In the genomic region with DNA sequence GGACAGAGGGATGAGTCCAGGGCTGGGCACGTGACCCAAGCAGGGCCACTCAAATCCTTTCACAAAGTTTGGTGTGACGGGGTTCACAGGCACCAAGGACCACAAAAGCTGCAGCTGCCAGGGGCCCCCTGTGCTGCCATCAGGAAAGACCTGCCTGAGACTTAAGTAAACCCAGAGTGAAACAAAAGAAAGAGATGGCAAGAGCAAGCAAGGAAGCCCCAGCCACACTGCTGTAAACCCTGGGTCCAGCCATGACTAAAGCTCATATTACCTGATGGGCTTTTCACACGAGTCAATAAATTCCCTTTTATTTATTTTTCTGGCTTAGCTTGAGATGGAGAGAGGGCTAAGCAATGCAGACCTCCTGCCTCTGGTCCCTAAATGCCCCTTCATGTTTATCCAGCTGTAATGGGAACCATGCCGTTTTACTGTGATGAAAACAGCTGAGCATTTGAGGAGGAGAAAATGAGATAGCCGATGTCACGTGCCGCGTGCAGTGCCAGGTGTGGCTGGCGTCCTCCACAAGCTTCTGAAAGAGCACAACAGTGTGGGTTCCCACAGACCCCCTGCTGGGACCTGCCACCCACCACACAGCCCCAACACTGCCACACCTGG, we compare ENCODE assay signal across 20 cellular contexts. TPM values are rescaled to one million over a fixed set of nuclear protein-coding genes. Genes with fewer than 3 reads are reported as not detected.
A peak's percentile ranks its signal among the peaks of the same experiment; 100 is the strongest.
DNase-seq lines count a peak whose midpoint lies in the region; ATAC-seq, FAIRE-seq and TF ChIP-seq lines count a peak whose summit lies in the region.
"Had no signal": no experiment of that assay in that cellular context is flagged by ENCODE, and none has a peak within 500 bp of the region (broad histone marks: within the 10 kb centered on the region; RNA-seq: fewer than 3 reads in every experiment).

No MANE protein-coding gene starts in this region.

- no peak for FAIRE-seq in HepG2 (lab: Jason Lieb, UNC)

- peak overlapping the region in 1 of 3 donors; percentile 44 for H3K4me3 ChIP-seq in breast epithelium
- H3K4me3 ChIP-seq in mammary epithelial cell (replicated peaks in 1 of 3; ENCODE audit: insufficient read depth in 1 of 3, low read depth in 2 of 3, low read length in 3 of 3) = no peak overlapping the region
- no peak overlapping the region for H3K4me3 ChIP-seq in esophagus squamous epithelium
- no peak overlapping the region for H3K4me3 ChIP-seq in skeletal muscle tissue (ENCODE audit: low read length in 3 of 3)
- no peak overlapping the region for H3K4me3 ChIP-seq in HepG2 (replicated peaks in 1 of 3; ENCODE audit: insufficient read depth in 1 of 3, low read depth in 2 of 3, low read length in 3 of 3)
- H3K4me3 ChIP-seq: SJSA1 had no signal

- BruUV-seq in mammary epithelial cell (replicated peaks; lab: Mats Ljungman, UMichigan) = no TSS peak
- no TSS peak for BruUV-seq in HepG2 (replicated peaks; lab: Mats Ljungman, UMichigan)

- dilution Hi-C loops in mammary epithelial cell (cut with HindIII; ENCODE audit: low sequenced_read_pairs) = no loop called here

- no peak for DNase-seq in breast epithelium (ENCODE audit: low spot score in 2 of 2)
- DNase-seq in mammary epithelial cell = no peak
- DNase-seq in NCI-H345 (lab: John Stamatoyannopoulos, UW) = peak; percentile 89
- DNase-seq in esophagus squamous epithelium (lab: John Stamatoyannopoulos, UW) = no peak
- DNase-seq in stimulated activated CD4-positive, alpha-beta T cell treated with anti-CD3 and anti-CD28 coated beads, Interleukin-4, amount 100 ng/mL, for 1 hour = no peak
- no peak for DNase-seq in HepG2 (ENCODE audit: low spot score)
- no peak for DNase-seq in HCEC 1CT
- DNase-seq: activated CD4-positive, alpha-beta T cell treated with anti-CD3 and anti-CD28 coated beads for 4 hours; activated naive CD8-positive, alpha-beta T cell treated with anti-CD3 and anti-CD28 coated beads, Interleukin-2, amount 10 ng/mL, durations not matched to agents 7 days and 5 days; activated T-cell treated with anti-CD3 and anti-CD28 coated beads for 4 hours; CD8-positive, alpha-beta memory T cell; effector CD4-positive, alpha-beta T cell; EL; IMR-90; posterior cingulate gyrus; stimulated activated CD4-positive, alpha-beta T cell treated with anti-CD3 and anti-CD28 coated beads, Interleukin-15, amount 100 ng/mL, for 24 hours; stimulated activated naive CD8-positive, alpha-beta T cell treated with anti-CD3 and anti-CD28 coated beads, Interleukin-15, amount 100 ng/mL, for 72 hours had no signal

- ATAC-seq in HepG2 = no peak
- ATAC-seq: stimulated activated naive CD8-positive, alpha-beta T cell treated with anti-CD3 and anti-CD28 coated beads, Interleukin-15, amount 100 ng/mL, for 72 hours had no signal

- H3K27me3 ChIP-seq in breast epithelium (no peaks in the 10 kb centered on the region), mammary epithelial cell (ENCODE audit: insufficient read depth, low read length) (no peaks in the 10 kb centered on the region), esophagus squamous epithelium (no peaks in the 10 kb centered on the region), skeletal muscle tissue (ENCODE audit: control insufficient read depth in 3 of 3, insufficient read depth in 3 of 3, low read length in 3 of 3) (peaks cover 0 to 4% (median 0%) of the 10 kb centered on the region in 3 donors), HepG2 (ENCODE audit: control insufficient read depth in 1 of 2, insufficient read depth in 2 of 2, low read length in 2 of 2) (no peaks in the 10 kb centered on the region)
- H3K27me3 ChIP-seq: SJSA1, uterus had no signal

- H2AFZ ChIP-seq in mammary epithelial cell (ENCODE audit: low read depth, low read length) (no peak overlapping the region), HepG2 (ENCODE audit: low read length) (no peak overlapping the region)

- no peaks in the 10 kb centered on the region for H4K20me1 ChIP-seq in mammary epithelial cell (ENCODE audit: insufficient read depth, low read length)
- no peaks in the 10 kb centered on the region for H4K20me1 ChIP-seq in HepG2 (ENCODE audit: insufficient read depth, low read length)

- H3K9ac ChIP-seq in mammary epithelial cell (ENCODE audit: insufficient read depth, low read length) (no peak overlapping the region), skeletal muscle tissue (ENCODE audit: low read depth in 1 of 3, low read length in 3 of 3) (peak overlapping the region in 1 of 3 donors; percentile 19), HepG2 (ENCODE audit: insufficient read depth, low read depth, low read length) (no peak overlapping the region)

- CTCF ChIA-PET in mammary epithelial cell (lab: Charles Lee; ENCODE audit: low non-redundant PET) (no interaction called here), HepG2 (lab: Yijun Ruan, JAX; ENCODE audit: low intra/inter-chr PET ratio, low total read pairs) (no interaction called here)

- H3K36me3 ChIP-seq in breast epithelium (no peaks in the 10 kb centered on the region), mammary epithelial cell (ENCODE audit: insufficient read depth, low read length) (no peaks in the 10 kb centered on the region), esophagus squamous epithelium (no peaks in the 10 kb centered on the region), skeletal muscle tissue (ENCODE audit: control insufficient read depth in 3 of 3, insufficient read depth in 3 of 3, low read length in 3 of 3) (peaks cover 0 to 21% (median 0%) of the 10 kb centered on the region in 3 donors), HepG2 (replicated peaks in 1 of 2; ENCODE audit: control insufficient read depth in 1 of 2, insufficient read depth in 2 of 2, low read length in 2 of 2) (no peaks in the 10 kb centered on the region)
- H3K36me3 ChIP-seq: SJSA1, uterus had no signal

- no peaks in the 10 kb centered on the region for H3K79me2 ChIP-seq in mammary epithelial cell (ENCODE audit: insufficient read depth, low read length)
- H3K79me2 ChIP-seq in HepG2 (ENCODE audit: insufficient read depth, low read length) = no peaks in the 10 kb centered on the region

- peak overlapping the region; percentile 50 to 83 for H3K27ac ChIP-seq in breast epithelium
- no peak overlapping the region for H3K27ac ChIP-seq in mammary epithelial cell (ENCODE audit: insufficient read depth, low read depth, low read length)
- peak overlapping the region in 3 of 4 donors; percentile 67 to 77 (median 69) for H3K27ac ChIP-seq in esophagus squamous epithelium
- peak overlapping the region; percentile 38 for H3K27ac ChIP-seq in skeletal muscle tissue (ENCODE audit: low read depth, low read length)
- H3K27ac ChIP-seq in HepG2 (ENCODE audit: extremely low read length, insufficient read depth, low read length) = no peak overlapping the region
- H3K27ac ChIP-seq: SJSA1 had no signal

- H3K4me2 ChIP-seq in mammary epithelial cell (ENCODE audit: insufficient read depth, low read depth, low read length) (no peak overlapping the region), HepG2 (ENCODE audit: low read depth, low read length) (no peak overlapping the region)

- in situ Hi-C loops in mammary epithelial cell (cut with MboI; ENCODE audit: low sequenced_read_pairs in 2 of 2) (no loop called here), HepG2 (cut with HindIII; ENCODE audit: extremely low pct_ligation_motif_present, low pct_unique_long_range_greater_than_20kb) (no loop called here)

- H3K4me1 ChIP-seq in breast epithelium (no peaks in the 10 kb centered on the region), mammary epithelial cell (ENCODE audit: insufficient read depth, low read length) (no peaks in the 10 kb centered on the region), esophagus squamous epithelium (peaks cover 24 to 46% (median 31%) of the 10 kb centered on the region in 3 donors), skeletal muscle tissue (ENCODE audit: control insufficient read depth in 3 of 3, insufficient read depth in 3 of 3, low read length in 3 of 3) (peaks cover 19 to 26% (median 20%) of the 10 kb centered on the region in 3 donors), HepG2 (ENCODE audit: insufficient read depth, low read length) (no peaks in the 10 kb centered on the region)
- H3K4me1 ChIP-seq: SJSA1 had no signal

- no peak for TF ChIP-seq RAD21 in HepG2 (CRISPR knock-in tag; IDR thresholded peaks at IDR 0.05)

- TF ChIP-seq EP300 in HepG2 (IDR thresholded peaks at IDR 0.05; ENCODE audit: low read depth in 2 of 2, low read length in 2 of 2) = no peak
- no peak for TF ChIP-seq EP300 in HepG2 (CRISPR knock-in tag; IDR thresholded peaks at IDR 0.05; ENCODE audit: borderline replicate concordance)

- TF ChIP-seq POLR2A in breast epithelium (IDR thresholded peaks at IDR 0.05) (no peak), esophagus squamous epithelium (IDR thresholded peaks at IDR 0.05) (no peak), HepG2 (IDR thresholded peaks at IDR 0.05; ENCODE audit: insufficient read depth in 1 of 2, low read depth in 2 of 2, low read length in 2 of 2) (no peak)

- TF ChIP-seq CTCF in breast epithelium (IDR thresholded peaks at IDR 0.05) (no peak), mammary epithelial cell (conservative IDR thresholded peaks at IDR 0.05 in 1 of 2, IDR thresholded peaks at IDR 0.05 in 1 of 2; ENCODE audit: extremely low read depth in 1 of 2, insufficient read depth in 1 of 2, low read depth in 1 of 2, low read length in 2 of 2) (no peak), esophagus squamous epithelium (IDR thresholded peaks at IDR 0.05) (no peak), HepG2 (CRISPR knock-in tag; IDR thresholded peaks at IDR 0.05) (no peak)

- H3K9me3 ChIP-seq in breast epithelium (no peaks in the 10 kb centered on the region), mammary epithelial cell (replicated peaks; ENCODE audit: insufficient read depth, low read length) (no peaks in the 10 kb centered on the region), esophagus squamous epithelium (no peaks in the 10 kb centered on the region), skeletal muscle tissue (ENCODE audit: control insufficient read depth in 3 of 3, low read length in 3 of 3) (no peaks in the 10 kb centered on the region), HepG2 (ENCODE audit: low read length) (no peaks in the 10 kb centered on the region)
- H3K9me3 ChIP-seq: SJSA1, uterus had no signal

- POLR2A ChIA-PET in HepG2 (lab: Yijun Ruan, JAX) = no interaction called here

- intact Hi-C loops in breast epithelium (cut with DNase I; ENCODE audit: low total_unique reads) (loop anchor here (10.0 kb wide), 1 partner anchor 667 kb away; no protein-coding TSS in a partner anchor), mammary epithelial cell (cut with micrococcal nuclease) (no loop called here), esophagus squamous epithelium (cut with DNase I) (no loop called here), HepG2 (cut with micrococcal nuclease; ENCODE audit: unreplicated experiment) (no loop called here)

- 81% methylated on average over 9 of the region's 9 CpGs for WGBS in mammary epithelial cell (ENCODE audit: low coverage, missing lambda C conversion rate)
- WGBS in esophagus squamous epithelium, 2 donors = 52 to 82% methylated on average over 7 to 8 of the region's 9 CpGs
- WGBS in HepG2 (ENCODE audit: low lambda C conversion rate) = 52% methylated on average over 8 of the region's 9 CpGs

RNA-seq across cellular contexts. Expression of a gene that starts 34.4 kb away (rescaled TPM):
- total RNA-seq in breast epithelium (1 to 10 TPM; 5.1 to 8.0 (median 5.9) TPM), mammary epithelial cell (1 to 10 TPM in 1 of 2 donors, under 1 TPM in 1; 0.45 to 1.7 TPM), esophagus squamous epithelium (10 to 100 TPM in 1 of 4 donors, 1 to 10 TPM in 3; 4.5 to 11.4 (median 6.6) TPM), skeletal muscle tissue (5.7 TPM), HepG2 (2016; rRNA removed; fragmentation: Illumina TruSeq; extraction: Trizol) (0.02 and 0.36 TPM in 2 replicates)
- polyA plus RNA-seq in mammary epithelial cell (0.24 TPM), HepG2 (2011; rRNA removed) (0.04 and 0.09 TPM in 2 replicates)
- not detected for polyA minus RNA-seq in mammary epithelial cell
- total RNA-seq in HepG2 (2016; cell fraction: cytosol; rRNA removed; fragmentation: Illumina TruSeq; extraction: Trizol; ENCODE audit: low read depth) = not detected in 2 replicates
- 0.12 TPM in 1 of 2 replicates, not detected in the other for total RNA-seq in HepG2 (2016; cell fraction: insoluble cytoplasmic fraction; rRNA removed; fragmentation: Illumina TruSeq; extraction: Trizol)
- 0.10 and 0.37 TPM in 2 replicates for total RNA-seq in HepG2 (2016; cell fraction: membrane; rRNA removed; fragmentation: Illumina TruSeq; extraction: Trizol)
- total RNA-seq in HepG2 (2016; cell fraction: nucleus; rRNA removed; fragmentation: Illumina TruSeq; extraction: Trizol) = not detected in 2 replicates
- 0.03 and 0.04 TPM in 2 replicates for polyA plus RNA-seq in HepG2 (2011; cell fraction: cytosol; rRNA removed)
- 0.07 and 0.10 TPM in 2 replicates for polyA plus RNA-seq in HepG2 (2011; cell fraction: nucleus; rRNA removed)
- polyA plus RNA-seq in HepG2 (2012) = 0.05 and 0.13 TPM in 2 replicates
- not detected in 2 replicates for polyA plus RNA-seq in HepG2 (2016; cell fraction: cytosol; fragmentation: Illumina TruSeq; extraction: Trizol; ENCODE audit: low read depth)
- polyA plus RNA-seq in HepG2 (2016; cell fraction: insoluble cytoplasmic fraction; fragmentation: Illumina TruSeq; extraction: Trizol; ENCODE audit: low read depth) = 0.04 and 0.19 TPM in 2 replicates
- 0.02 TPM in 1 of 2 replicates, not detected in the other for polyA plus RNA-seq in HepG2 (2016; cell fraction: membrane; fragmentation: Illumina TruSeq; extraction: Trizol; ENCODE audit: low read depth)
- polyA plus RNA-seq in HepG2 (2016; cell fraction: nucleus; fragmentation: Illumina TruSeq; extraction: Trizol; ENCODE audit: insufficient read depth, low read depth) = not detected in 2 replicates
- polyA minus RNA-seq in HepG2 (2011; rRNA and poly(A)+ RNA removed; ENCODE audit: low replicate concordance) = 0.34 TPM in 1 of 2 replicates, not detected in the other
- not detected in 2 replicates for polyA minus RNA-seq in HepG2 (2011; cell fraction: cytosol; rRNA and poly(A)+ RNA removed)
- polyA minus RNA-seq in HepG2 (2011; cell fraction: nucleus; rRNA and poly(A)+ RNA removed) = not detected in 2 replicates
- total RNA-seq: IMR-90 had no signal

Comparison
In these comparisons a context has a peak if more than half of its experiments do, and no peak if none do; other contexts are left out.
1. H3K27ac ChIP-seq: peak in breast epithelium (2 of 2), esophagus squamous epithelium (3 of 4) and skeletal muscle tissue (single experiment); none in mammary epithelial cell (single experiment) and HepG2 (single experiment).